ENCODE assay signal across 9 cellular contexts in the genomic region with DNA sequence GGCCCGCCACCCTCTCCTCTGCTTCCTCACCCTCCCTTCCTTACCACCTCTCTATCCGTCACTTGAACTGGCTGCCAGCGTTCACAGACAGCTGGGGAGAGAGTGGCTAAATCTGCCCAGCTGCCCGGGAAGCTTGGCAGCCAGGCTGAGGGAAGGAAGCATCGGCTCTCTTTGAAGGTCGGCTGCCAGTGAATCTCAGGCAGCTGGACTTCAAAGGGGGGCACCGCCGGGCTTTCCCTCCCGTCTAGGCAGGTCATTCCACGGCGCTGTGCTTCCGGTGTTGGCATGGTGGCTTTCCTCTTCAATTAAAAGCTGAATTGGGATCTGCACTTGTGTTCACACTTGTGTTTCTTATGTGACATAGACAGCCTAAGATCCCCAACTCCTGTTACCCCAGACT.
A peak's percentile ranks its signal among the peaks of the same experiment; 100 is the strongest.
DNase-seq lines count a peak whose midpoint lies in the region; ATAC-seq and TF ChIP-seq lines count a peak whose summit lies in the region.
"Had no signal": no experiment of that assay in that cellular context is flagged by ENCODE, and none has a peak within 500 bp of the region (broad histone marks: within the 10 kb centered on the region; RNA-seq: fewer than 3 reads in every experiment).

No MANE protein-coding gene starts in this region.

- H3K27ac ChIP-seq in lung (ENCODE audit: low read depth in 1 of 2, low read length in 1 of 2) = no peak overlapping the region
- H3K27ac ChIP-seq in thyroid gland = no peak overlapping the region
- H3K27ac ChIP-seq: stomach had no signal

- 38 to 74% methylated on average over 12 of the region's 12 CpGs for WGBS in lung, 2 donors
- 53 to 63% methylated on average over 10 to 11 of the region's 12 CpGs for WGBS in thyroid gland, 2 donors

- intact Hi-C loops in thyroid gland (cut with DNase I) = no loop called here

- H3K36me3 ChIP-seq in lung (ENCODE audit: control insufficient read depth in 2 of 2, insufficient read depth in 2 of 2, low read length in 2 of 2) (peaks cover 0 to 1% of the 10 kb centered on the region in 2 donors), thyroid gland (no peaks in the 10 kb centered on the region)
- H3K36me3 ChIP-seq: stomach had no signal

- H3K27me3 ChIP-seq in lung (ENCODE audit: control insufficient read depth, insufficient read depth) (no peaks in the 10 kb centered on the region), thyroid gland (no peaks in the 10 kb centered on the region)
- H3K27me3 ChIP-seq: stomach had no signal

- TF ChIP-seq CTCF in lung (IDR thresholded peaks at IDR 0.05; ENCODE audit: control extremely low read depth, extremely low read depth) (no peak), thyroid gland (IDR thresholded peaks at IDR 0.05) (no peak)

- H3K9me3 ChIP-seq in lung (ENCODE audit: control insufficient read depth in 2 of 2, insufficient read depth in 1 of 2, low read length in 1 of 2) (no peaks in the 10 kb centered on the region), thyroid gland (no peaks in the 10 kb centered on the region)
- H3K9me3 ChIP-seq: stomach had no signal

- no peak for ATAC-seq in lung (ENCODE audit: insufficient read depth, low FRiP score)
- ATAC-seq in HG03521 (IDR thresholded peaks at IDR 0.05; ENCODE audit: unreplicated experiment) = no peak
- ATAC-seq in stimulated activated naive CD8-positive, alpha-beta T cell treated with anti-CD3 and anti-CD28 coated beads, Interleukin-15, Interleukin-2, amounts not matched to agents 100 U/mL and 50 U/mL, for 24 hours = no peak

- H3K4me3 ChIP-seq in lung (no peak overlapping the region), thyroid gland (replicated peaks in 1 of 3) (no peak overlapping the region)
- H3K4me3 ChIP-seq: stomach had no signal

- H3K4me1 ChIP-seq in lung (ENCODE audit: control insufficient read depth in 2 of 2, insufficient read depth in 2 of 2, low read length in 2 of 2) (peaks cover 3 to 4% of the 10 kb centered on the region in 2 donors), thyroid gland (peaks cover 0 to 3% of the 10 kb centered on the region in 2 donors)

- TF ChIP-seq POLR2A in thyroid gland (IDR thresholded peaks at IDR 0.05) = no peak

- DNase-seq in NCI-H2107 (lab: John Stamatoyannopoulos, UW) (peak; percentile 61), dermis blood vessel endothelial cell (peak; percentile 87), lung (ENCODE audit: low spot score) (peak; percentile 51), thyroid gland (peak; percentile 17 to 53), epidermal melanocyte (ENCODE audit: insufficient read length, low spot score) (no peak)
- no peak for DNase-seq in stimulated activated naive CD8-positive, alpha-beta T cell treated with anti-CD3 and anti-CD28 coated beads, Interleukin-15, Interleukin-2, amounts not matched to agents 100 U/mL and 50 U/mL, for 24 hours
- DNase-seq: GDM1, stomach had no signal

Comparison
In these comparisons a context has a peak if more than half of its experiments do, and no peak if none do; other contexts are left out.
1. DNase-seq: peak in NCI-H2107 (single experiment), dermis blood vessel endothelial cell (single experiment), lung (single experiment) and thyroid gland (2 of 2); none in epidermal melanocyte (single experiment) and stimulated activated naive CD8-positive, alpha-beta T cell treated with anti-CD3 and anti-CD28 coated beads, Interleukin-15, Interleukin-2, amounts not matched to agents 100 U/mL and 50 U/mL, for 24 hours (single experiment).